In the genomic region with DNA sequence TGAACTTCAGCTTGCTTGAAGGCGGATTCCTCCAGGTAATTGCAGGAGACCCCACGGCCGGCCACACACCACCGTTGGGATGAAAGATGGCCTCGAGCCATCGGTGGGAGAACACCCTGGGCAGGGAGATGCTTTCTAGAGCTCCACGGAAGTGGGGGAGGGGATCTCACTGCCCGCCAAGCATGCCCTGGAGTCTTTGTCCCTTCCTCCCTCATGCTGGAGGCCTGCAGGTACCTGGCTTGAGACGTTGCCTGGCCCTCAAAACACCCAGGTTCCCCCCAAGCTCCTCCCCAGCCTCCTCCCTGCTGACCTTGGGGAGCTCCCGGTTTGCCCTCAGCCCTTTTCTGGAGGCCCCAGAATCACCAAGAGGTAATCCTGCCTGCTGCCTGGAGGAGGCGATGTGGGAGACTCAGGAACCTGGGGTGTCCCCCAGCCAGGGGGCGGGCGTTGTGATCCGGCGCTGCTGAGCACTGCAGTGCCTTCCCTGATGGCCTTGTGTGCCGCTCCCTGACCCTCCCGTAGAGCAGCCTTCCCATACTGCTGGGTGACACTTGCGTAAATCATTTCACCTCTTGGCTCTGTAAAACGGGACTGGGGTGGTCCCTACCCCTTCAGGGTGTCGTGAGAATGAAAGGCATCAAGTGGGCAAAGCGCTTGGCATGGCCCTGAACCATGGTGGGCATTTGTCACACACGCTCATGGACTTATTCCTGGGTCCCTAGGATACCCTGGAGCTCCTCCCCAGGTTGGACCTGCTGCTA, we compare ENCODE assay signal across 2 cellular contexts.
TF ChIP-seq lines count a peak whose summit lies in the region.

No MANE protein-coding gene starts in this region.

TF ChIP-seq in IMR-90, 13 proteins besides CTCF, POLR2A, EP300 and RAD21:
- TF ChIP-seq RCOR1 (IDR thresholded peaks at IDR 0.05; ENCODE audit: insufficient replicate concordance, low read length) (no peak), CEBPB (IDR thresholded peaks at IDR 0.05; ENCODE audit: low read depth, low read length) (no peak), MAZ (IDR thresholded peaks at IDR 0.05; ENCODE audit: borderline replicate concordance, low read depth, low read length) (no peak), MXI1 (IDR thresholded peaks at IDR 0.05; ENCODE audit: borderline replicate concordance, low read depth, low read length) (no peak), SMC3 (IDR thresholded peaks at IDR 0.05; ENCODE audit: low read depth, low read length) (no peak), FOS (IDR thresholded peaks at IDR 0.05; ENCODE audit: low read depth, low read length) (no peak), MAFK (IDR thresholded peaks at IDR 0.05; ENCODE audit: low read depth, low read length) (no peak)

TF ChIP-seq in H1, 55 proteins besides CTCF, POLR2A, EP300 and RAD21:
- TF ChIP-seq SP1 (IDR thresholded peaks at IDR 0.05; ENCODE audit: low read depth, low read length) = no peak
- TF ChIP-seq JUN (IDR thresholded peaks at IDR 0.05; ENCODE audit: low read depth, low read length) = no peak
- TF ChIP-seq SIRT6 (IDR thresholded peaks at IDR 0.05; ENCODE audit: low read length) = no peak
- TF ChIP-seq GABPA (IDR thresholded peaks at IDR 0.05; ENCODE audit: borderline replicate concordance, insufficient read depth, low read length) = no peak
- no peak for TF ChIP-seq ATF2 (IDR thresholded peaks at IDR 0.05; ENCODE audit: low read length)
- TF ChIP-seq TEAD4 (IDR thresholded peaks at IDR 0.05; ENCODE audit: low read depth, low read length) = no peak
- TF ChIP-seq NRF1 (IDR thresholded peaks at IDR 0.05; ENCODE audit: low read depth, low read length) = no peak
- TF ChIP-seq TCF12 (IDR thresholded peaks at IDR 0.05; ENCODE audit: low read depth, low read length) = no peak
- TF ChIP-seq SIN3A (conservative IDR thresholded peaks at IDR 0.05 in 1 of 2, IDR thresholded peaks at IDR 0.05 in 1 of 2; ENCODE audit: low read depth in 1 of 2, low read length in 2 of 2) = no peak
- TF ChIP-seq CHD1 (IDR thresholded peaks at IDR 0.05; ENCODE audit: low read depth, low read length) = no peak
- no peak for TF ChIP-seq SRF (IDR thresholded peaks at IDR 0.05; ENCODE audit: low read depth, low read length)
- no peak for TF ChIP-seq RXRA (IDR thresholded peaks at IDR 0.05; ENCODE audit: insufficient read depth, low read depth, low read length)
- no peak for TF ChIP-seq ZNF274 (IDR thresholded peaks at IDR 0.05; ENCODE audit: borderline replicate concordance, extremely low read depth, low read length)
- TF ChIP-seq POLR2AphosphoS5 (IDR thresholded peaks at IDR 0.05; ENCODE audit: low read depth, low read length) = no peak
